11 cellular contexts compared by ENCODE assay signal in genomic region chr2:218516614-218517013, GRCh38. TPM values are rescaled to one million over a fixed set of nuclear protein-coding genes. Genes with fewer than 3 reads are reported as not detected.
A peak's percentile ranks its signal among the peaks of the same experiment; 100 is the strongest.
DNase-seq lines count a peak whose midpoint lies in the region; ATAC-seq and TF ChIP-seq lines count a peak whose summit lies in the region.
"Had no signal": no experiment of that assay in that cellular context is flagged by ENCODE, and none has a peak within 500 bp of the region (broad histone marks: within the 10 kb centered on the region; RNA-seq: fewer than 3 reads in every experiment).

No MANE protein-coding gene starts in this region.

- peaks cover 31% of the 10 kb centered on the region for H3K36me3 Mint-ChIP-seq in type B pancreatic cell

- no peak overlapping the region for H3K4me3 Mint-ChIP-seq in type B pancreatic cell

- no peaks in the 10 kb centered on the region for H3K9me3 Mint-ChIP-seq in type B pancreatic cell

- no peaks in the 10 kb centered on the region for H3K36me3 ChIP-seq in cardiac muscle cell
- peaks cover 31% of the 10 kb centered on the region for H3K36me3 ChIP-seq in NT2/D1 (ENCODE audit: insufficient read depth, insufficient read length, low read length)

- no peak overlapping the region for H3K27ac ChIP-seq in cardiac muscle cell

- intact Hi-C loops in cardiac septum (cut with DNase I) = no loop called here

- H3K4me1 Mint-ChIP-seq in type B pancreatic cell (ENCODE audit: unreplicated experiment) = no peaks in the 10 kb centered on the region

- no peak for TF ChIP-seq POLR2A in erythroblast (IDR thresholded peaks at IDR 0.05; ENCODE audit: low read length)

- TF ChIP-seq CTCF in cardiac muscle cell (IDR thresholded peaks at IDR 0.05; ENCODE audit: low read depth, low read length) = peak; percentile 43
- TF ChIP-seq CTCF in type B pancreatic cell (conservative IDR thresholded peaks at IDR 0.05) = peak; percentile 58

- H3K4me3 ChIP-seq in cardiac muscle cell (no peak overlapping the region), NT2/D1 (ENCODE audit: insufficient read length, low read depth) (no peak overlapping the region)

- H3K4me1 ChIP-seq in cardiac muscle cell (ENCODE audit: low read depth) (no peaks in the 10 kb centered on the region), NT2/D1 (ENCODE audit: insufficient read depth, insufficient read length) (no peaks in the 10 kb centered on the region)

- H3K9me3 ChIP-seq in cardiac muscle cell (ENCODE audit: low read depth) (no peaks in the 10 kb centered on the region), NT2/D1 (ENCODE audit: insufficient read depth, low read length) (no peaks in the 10 kb centered on the region)

- DNase-seq in cardiac muscle cell (ENCODE audit: low read depth in 1 of 2, low spot score in 1 of 2) (peak in 1 of 2 donors; percentile 28), cardiac septum (ENCODE audit: low spot score) (no peak), NT2/D1 (ENCODE audit: low read depth, low spot score) (peak; percentile 6), erythroblast (lab: John Stamatoyannopoulos, UW) (peak; percentile 46 to 63), type B pancreatic cell (ENCODE audit: extremely low spot score, unreplicated experiment) (no peak), DMS79 (lab: John Stamatoyannopoulos, UW) (no peak)
- DNase-seq: activated naive CD4-positive, alpha-beta T cell treated with Interleukin-2 at 50 U/mL for 16 hours; GF-D8; left ventricle myocardium superior had no signal

- no peak overlapping the region for H3K9ac ChIP-seq in NT2/D1 (ENCODE audit: insufficient read length, low read depth)

- no peak overlapping the region for H3K27ac Mint-ChIP-seq in type B pancreatic cell

- H3K27me3 ChIP-seq in cardiac muscle cell = no peaks in the 10 kb centered on the region
- H3K27me3 ChIP-seq in NT2/D1 (ENCODE audit: insufficient read depth, insufficient read length) = no peaks in the 10 kb centered on the region

- H3K27me3 Mint-ChIP-seq in type B pancreatic cell = no peaks in the 10 kb centered on the region

- ATAC-seq in GM19467 (IDR thresholded peaks at IDR 0.05; ENCODE audit: unreplicated experiment) (no peak), esophagus mucosa (no peak)
- ATAC-seq: left ventricle myocardium superior had no signal

RNA-seq across cellular contexts. Expression of gene USP37, which starts 51.5 kb away (rescaled TPM):
- total RNA-seq in cardiac muscle cell = 14.3 and 16.5 TPM in 2 replicates
- 4.2 and 5.8 TPM in 2 replicates for polyA plus RNA-seq in cardiac muscle cell
- 7.1 TPM for total RNA-seq in cardiac septum
- 16.5 and 22.9 TPM in 2 replicates for total RNA-seq in type B pancreatic cell (ENCODE audit: low replicate concordance)
- total RNA-seq in esophagus mucosa = 11.8 TPM

RNA-seq across cellular contexts. Expression of gene CNOT9, which starts 52.0 kb away (rescaled TPM):
- total RNA-seq in cardiac muscle cell (28.9 and 32.0 TPM in 2 replicates), cardiac septum (20.9 TPM), type B pancreatic cell (ENCODE audit: low replicate concordance) (42.9 and 59.4 TPM in 2 replicates), esophagus mucosa (34.6 TPM)
- polyA plus RNA-seq in cardiac muscle cell = 16.6 and 26.9 TPM in 2 replicates

Comparison
In these comparisons a context has a peak if more than half of its experiments do, and no peak if none do; other contexts are left out.
1. DNase-seq: peak in NT2/D1 (single experiment) and erythroblast (2 of 2); none in cardiac septum (single experiment), type B pancreatic cell (single experiment) and DMS79 (single experiment).